1 cellular context compared by ENCODE assay signal in genomic region chr4:123417813-123418212, GRCh38.
TF ChIP-seq lines count a peak whose summit lies in the region.

No MANE protein-coding gene starts in this region.

TF ChIP-seq in SK-N-SH, 30 proteins besides CTCF, POLR2A, EP300 and RAD21 (continued from another document):
- TF ChIP-seq REST (IDR thresholded peaks at IDR 0.05; ENCODE audit: low read depth, low read length), result no peak
- no peak for TF ChIP-seq SIN3A (IDR thresholded peaks at IDR 0.05; ENCODE audit: borderline replicate concordance, low read depth, low read length)
- TF ChIP-seq RCOR1 (IDR thresholded peaks at IDR 0.05; ENCODE audit: low read length), result no peak
